In genomic region chr4:119454491-119455270, GRCh38 we compare ENCODE assay signal across 8 cellular contexts.
DNase-seq lines count a peak whose midpoint lies in the region; ATAC-seq and TF ChIP-seq lines count a peak whose summit lies in the region.
"Not testable (repeated sequence)": the region's sequence is repeated elsewhere in the genome, so short reads cannot be mapped to it uniquely, and the experiment has no call there.

No MANE protein-coding gene starts in this region.

- not testable (repeated sequence) for H3K36me3 ChIP-seq in CD8-positive, alpha-beta T cell (ENCODE audit: insufficient read depth, low read length); ectodermal cell (ENCODE audit: control insufficient read depth, insufficient read depth, low read length); lower lobe of right lung

- H3K4me3 Mint-ChIP-seq in CD8-positive, alpha-beta T cell: peak overlapping the region; percentile 95
- H3K4me3 Mint-ChIP-seq in activated CD8-positive, alpha-beta T cell treated with anti-CD3 and anti-CD28 coated beads for 36 hours: peak overlapping the region; percentile 92

- intact Hi-C loops in CD8-positive, alpha-beta T cell (cut with DNase I, micrococcal nuclease): loop anchor here (1.0 to 10.0 kb wide), 10 partner anchors 82 to 1172 kb away; partner anchors contain the start of genes METTL14 (in 2 of the 2), SEC24D (in 2 of the 2), USP53 (in 2 of the 2) and MAD2L1 (in 1 of the 2)
- intact Hi-C loops in activated CD8-positive, alpha-beta T cell treated with anti-CD3 and anti-CD28 coated beads for 36 hours (cut with micrococcal nuclease): loop anchor here (10.0 kb wide), 1 partner anchor 140 kb away; no protein-coding TSS in a partner anchor
- intact Hi-C loops in lower lobe of right lung (cut with DNase I): not testable (repeated sequence)

- peaks cover 14% of the 10 kb centered on the region for H3K4me1 Mint-ChIP-seq in CD8-positive, alpha-beta T cell (ENCODE audit: low read depth)
- H3K4me1 Mint-ChIP-seq in activated CD8-positive, alpha-beta T cell treated with anti-CD3 and anti-CD28 coated beads for 36 hours (ENCODE audit: low read depth): not testable (repeated sequence)

- peak overlapping the region; percentile 77 for H3K4me3 ChIP-seq in CD8-positive, alpha-beta T cell (ENCODE audit: low read depth, low read length)
- H3K4me3 ChIP-seq in ectodermal cell (ENCODE audit: insufficient read depth, low read depth, low read length) (peak overlapping the region; percentile 67), lower lobe of right lung (peak overlapping the region; percentile 85)

- not testable (repeated sequence) for H3K27me3 ChIP-seq in CD8-positive, alpha-beta T cell (ENCODE audit: insufficient read depth, low read length); ectodermal cell (ENCODE audit: control insufficient read depth, insufficient read depth, low read length, poor library complexity, severe bottlenecking); lower lobe of right lung (ENCODE audit: low read depth)

- WGBS in ectodermal cell, 2 experiments: 0% methylated on average over 79 to 80 of the region's 80 CpGs

- CTCF ChIA-PET in CD8-positive, alpha-beta T cell (lab: Charles Lee): interaction anchor here (0.8 kb wide), 1 partner anchor 414 kb away, joined by 3 read pairs; no protein-coding TSS in a partner anchor
- CTCF ChIA-PET in activated CD8-positive, alpha-beta T cell treated with anti-CD3 and anti-CD28 coated beads for 36 hours (lab: Charles Lee): interaction anchor here (0.7 to 0.8 kb wide), 2 partner anchors 159 to 414 kb away, joined by 3 to 5 read pairs; no protein-coding TSS in a partner anchor

- peak; percentile 89 to 100 (median 94) for DNase-seq in CD8-positive, alpha-beta T cell
- DNase-seq in HK-2 (ENCODE audit: unreplicated experiment) (peak; percentile 96), NCI-H82 treated with DMSO at 0.1 percent for 48 hours (lab: John Stamatoyannopoulos, UW; ENCODE audit: unreplicated experiment) (peak; percentile 72), lower lobe of right lung (peak; percentile 98)
- peak; percentile 98 for DNase-seq in activated CD8-positive, alpha-beta T cell treated with anti-CD3 and anti-CD28 coated beads for 36 hours
- peak; percentile 86 to 98 (median 98) for DNase-seq in stimulated activated CD4-positive, alpha-beta T cell treated with anti-CD3 and anti-CD28 coated beads, TNF-alpha, amount 100 ng/mL, for 1 hour (ENCODE audit: low read depth in 3 of 3, low spot score in 1 of 3)

- H3K27me3 Mint-ChIP-seq in CD8-positive, alpha-beta T cell (ENCODE audit: low read depth); activated CD8-positive, alpha-beta T cell treated with anti-CD3 and anti-CD28 coated beads for 36 hours: not testable (repeated sequence)

- H3K9me3 ChIP-seq in CD8-positive, alpha-beta T cell (ENCODE audit: low read length); ectodermal cell (ENCODE audit: control insufficient read depth, low read length); lower lobe of right lung: not testable (repeated sequence)

- not testable (repeated sequence) for H3K4me1 ChIP-seq in CD8-positive, alpha-beta T cell (ENCODE audit: insufficient read depth, low read length); ectodermal cell (ENCODE audit: control insufficient read depth, insufficient read depth, low read length); lower lobe of right lung

- H3K9me3 Mint-ChIP-seq in CD8-positive, alpha-beta T cell; activated CD8-positive, alpha-beta T cell treated with anti-CD3 and anti-CD28 coated beads for 36 hours: not testable (repeated sequence)

- ATAC-seq in CD8-positive, alpha-beta T cell: peak; percentile 97
- peak; percentile 100 for ATAC-seq in GM19455 (IDR thresholded peaks at IDR 0.05; ENCODE audit: unreplicated experiment)
- ATAC-seq in activated CD8-positive, alpha-beta T cell treated with anti-CD3 and anti-CD28 coated beads for 36 hours: peak; percentile 100
- peak; percentile 100 for ATAC-seq in lower lobe of right lung

- peak overlapping the region; percentile 100 for H3K27ac ChIP-seq in CD8-positive, alpha-beta T cell (ENCODE audit: low read depth, low read length)
- H3K27ac ChIP-seq in ectodermal cell (ENCODE audit: insufficient read depth, low read depth, low read length, poor library complexity, severe bottlenecking) (peak overlapping the region; percentile 79), lower lobe of right lung (peak overlapping the region; percentile 98)

- TF ChIP-seq CTCF in CD8-positive, alpha-beta T cell (IDR thresholded peaks at IDR 0.05); activated CD8-positive, alpha-beta T cell treated with anti-CD3 and anti-CD28 coated beads for 36 hours (IDR thresholded peaks at IDR 0.05): not testable (repeated sequence)
- peak; percentile 14 for TF ChIP-seq CTCF in lower lobe of right lung (IDR thresholded peaks at IDR 0.05)

- H3K27ac Mint-ChIP-seq in CD8-positive, alpha-beta T cell: peak overlapping the region; percentile 100
- peak overlapping the region; percentile 99 for H3K27ac Mint-ChIP-seq in activated CD8-positive, alpha-beta T cell treated with anti-CD3 and anti-CD28 coated beads for 36 hours

- H3K36me3 Mint-ChIP-seq in CD8-positive, alpha-beta T cell: peaks cover 10% of the 10 kb centered on the region
- H3K36me3 Mint-ChIP-seq in activated CD8-positive, alpha-beta T cell treated with anti-CD3 and anti-CD28 coated beads for 36 hours (ENCODE audit: low read depth): not testable (repeated sequence)

- POLR2A ChIA-PET in CD8-positive, alpha-beta T cell (lab: Charles Lee): interaction anchor here (0.8 to 1.8 kb wide), 2 partner anchors 58 to 155 kb away, joined by 4 to 13 read pairs; a partner anchor contains a TSS
- POLR2A ChIA-PET in activated CD8-positive, alpha-beta T cell treated with anti-CD3 and anti-CD28 coated beads for 36 hours (lab: Charles Lee): interaction anchor here (0.7 to 1.7 kb wide), 3 partner anchors 11 to 243 kb away, joined by 3 to 5 read pairs (median 3); a partner anchor contains a TSS

Comparison
In these comparisons a context has a peak if more than half of its experiments do, and no peak if none do; other contexts are left out.
1. Peak in every context shown above with its lines: DNase-seq, ATAC-seq, H3K4me3 ChIP-seq and H3K27ac ChIP-seq.